28 cellular contexts compared by ENCODE assay signal in genomic region chr15:54962637-54963036, GRCh38.
"Had no signal": no experiment of that assay in that cellular context is flagged by ENCODE, and none has a peak within 500 bp of the region (broad histone marks: within the 10 kb centered on the region; RNA-seq: fewer than 3 reads in every experiment).

No MANE protein-coding gene starts in this region.

- H3K27ac ChIP-seq: adrenal gland, brain microvascular endothelial cell had no signal

- H3K4me1 Mint-ChIP-seq: activated naive CD4-positive, alpha-beta T cell treated with anti-CD3 and anti-CD28 coated beads, Interleukin-2, amount 50 U/mL, for 24 hours; activated naive CD8-positive, alpha-beta T cell treated with anti-CD3 and anti-CD28 coated beads for 36 hours; activated naive CD8-positive, alpha-beta T cell treated with anti-CD3 and anti-CD28 coated beads, Interleukin-2, amount 50 U/mL, for 24 hours; activated T-helper 17 cell treated with anti-CD3 and anti-CD28 coated beads, Interleukin-2, amount 50 U/mL, for 72 hours; central memory CD8-positive, alpha-beta T cell; T-helper 17 cell had no signal

- ATAC-seq: activated CD4-positive, CD25-positive, alpha-beta regulatory T cell treated with anti-CD3 and anti-CD28 coated beads, Interleukin-2, amount 50 U/mL, for 24 hours; activated CD8-positive, alpha-beta T cell treated with anti-CD3 and anti-CD28 coated beads for 36 hours; activated naive CD8-positive, alpha-beta T cell treated with anti-CD3 and anti-CD28 coated beads, Interleukin-2, amount 50 U/mL, for 24 hours; activated T-cell treated with anti-CD3 and anti-CD28 coated beads, Interleukin-2, amount 50 U/mL, for 4 hours; activated T-helper 17 cell treated with anti-CD3 and anti-CD28 coated beads, Interleukin-2, amount 50 U/mL, for 72 hours; effector memory CD8-positive, alpha-beta T cell; esophagus mucosa; T-helper 17 cell had no signal

- H3K4me3 ChIP-seq: adrenal gland had no signal

- H3K36me3 ChIP-seq: adrenal gland, brain microvascular endothelial cell had no signal

- H3K4me3 Mint-ChIP-seq: activated CD8-positive, alpha-beta T cell treated with anti-CD3 and anti-CD28 coated beads for 36 hours; activated naive CD4-positive, alpha-beta T cell treated with anti-CD3 and anti-CD28 coated beads for 36 hours; activated naive CD4-positive, alpha-beta T cell treated with anti-CD3 and anti-CD28 coated beads, Interleukin-2, amount 50 U/mL, for 24 hours; activated naive CD8-positive, alpha-beta T cell treated with anti-CD3 and anti-CD28 coated beads for 36 hours; activated naive CD8-positive, alpha-beta T cell treated with anti-CD3 and anti-CD28 coated beads, Interleukin-2, amount 50 U/mL, for 24 hours; activated T-cell treated with anti-CD3 and anti-CD28 coated beads, Interleukin-2, amount 50 U/mL, for 4 hours; activated T-helper 17 cell treated with anti-CD3 and anti-CD28 coated beads, Interleukin-2, amount 50 U/mL, for 72 hours; central memory CD8-positive, alpha-beta T cell; effector memory CD8-positive, alpha-beta T cell; T-helper 17 cell; T-helper 2 cell treated with Interferon-gamma antibody and Interleukin-4, amounts not matched to agents 5 μg/mL and 100 μg/mL, for 36 hours had no signal

- H3K36me3 Mint-ChIP-seq: activated naive CD8-positive, alpha-beta T cell treated with anti-CD3 and anti-CD28 coated beads for 36 hours had no signal

- DNase-seq: activated CD4-positive, alpha-beta T cell treated with anti-CD3 and anti-CD28 coated beads for 48 hours; activated CD4-positive, alpha-beta T cell treated with anti-CD3 and anti-CD28 coated beads, Interleukin-2, amount 50 U/mL, for 1 hour; activated CD4-positive, alpha-beta T cell treated with anti-CD3 and anti-CD28 coated beads, Interleukin-2, amount 50 U/mL, for 48 hours; activated CD8-positive, alpha-beta memory T cell treated with anti-CD3 and anti-CD28 coated beads for 24 hours; activated CD8-positive, alpha-beta T cell treated with anti-CD3 and anti-CD28 coated beads for 36 hours; activated effector memory CD4-positive, alpha-beta T cell treated with Interleukin-2 at 50 U/mL for 16 hours; activated naive CD4-positive, alpha-beta T cell treated with anti-CD3 and anti-CD28 coated beads for 36 hours; activated naive CD8-positive, alpha-beta T cell treated with anti-CD3 and anti-CD28 coated beads for 36 hours; activated naive CD8-positive, alpha-beta T cell treated with anti-CD3 and anti-CD28 coated beads, Interleukin-2, amount 50 U/mL, for 24 hours; activated T-cell treated with anti-CD3 and anti-CD28 coated beads, Interleukin-2, amount 50 U/mL, for 4 hours; adrenal gland; amygdala; brain microvascular endothelial cell; cortex of kidney; dermis blood vessel endothelial cell; effector CD4-positive, alpha-beta T cell; effector memory CD8-positive, alpha-beta T cell; foreskin fibroblast; head of caudate nucleus; T-helper 1 cell; T-helper 17 cell; T1000 had no signal

- H3K4me1 ChIP-seq: adrenal gland had no signal

- H3K27ac Mint-ChIP-seq: activated CD8-positive, alpha-beta T cell treated with anti-CD3 and anti-CD28 coated beads for 36 hours; activated naive CD4-positive, alpha-beta T cell treated with anti-CD3 and anti-CD28 coated beads for 36 hours; activated naive CD4-positive, alpha-beta T cell treated with anti-CD3 and anti-CD28 coated beads, Interleukin-2, amount 50 U/mL, for 24 hours; activated naive CD8-positive, alpha-beta T cell treated with anti-CD3 and anti-CD28 coated beads for 36 hours; activated naive CD8-positive, alpha-beta T cell treated with anti-CD3 and anti-CD28 coated beads, Interleukin-2, amount 50 U/mL, for 24 hours; activated T-helper 17 cell treated with anti-CD3 and anti-CD28 coated beads, Interleukin-2, amount 50 U/mL, for 72 hours; effector memory CD8-positive, alpha-beta T cell; T-helper 17 cell; T-helper 2 cell treated with Interferon-gamma antibody and Interleukin-4, amounts not matched to agents 5 μg/mL and 100 μg/mL, for 36 hours had no signal

- H3K9me3 ChIP-seq: adrenal gland had no signal

- H3K27me3 ChIP-seq: adrenal gland, brain microvascular endothelial cell had no signal
